In the genomic region with DNA sequence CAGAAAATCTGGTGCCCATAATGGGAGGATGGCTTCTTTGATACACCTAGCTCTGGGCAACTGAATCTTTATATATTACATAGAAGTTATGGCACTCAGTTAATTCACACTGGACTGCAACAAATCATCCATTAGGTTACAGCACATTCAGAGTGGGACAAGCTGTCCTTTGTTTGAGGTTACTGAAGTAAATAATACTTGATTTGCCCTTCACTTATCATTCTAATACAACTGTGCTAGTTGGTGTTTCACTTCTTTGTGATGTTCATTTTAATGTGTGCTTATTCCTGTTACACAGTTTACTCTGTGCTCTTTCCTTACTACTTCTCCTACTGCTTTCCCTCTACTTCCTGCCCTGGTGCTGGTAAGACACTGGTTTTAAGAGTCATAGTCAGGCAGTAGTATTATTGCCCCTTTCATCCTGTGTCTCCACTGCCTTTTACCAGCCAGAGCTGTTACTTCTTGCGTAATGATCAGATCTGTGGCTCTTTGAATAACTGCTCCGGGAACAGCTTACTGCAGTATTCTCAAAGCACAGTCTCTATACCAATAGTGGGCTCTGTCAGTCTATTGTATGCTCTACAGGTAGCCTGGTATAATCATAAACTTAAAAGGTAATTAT, we compare ENCODE assay signal across 15 cellular contexts. TPM values are rescaled to one million over a fixed set of nuclear protein-coding genes. Genes with fewer than 3 reads are reported as not detected.
DNase-seq lines count a peak whose midpoint lies in the region; ATAC-seq, FAIRE-seq and TF ChIP-seq lines count a peak whose summit lies in the region.
"Had no signal": no experiment of that assay in that cellular context is flagged by ENCODE, and none has a peak within 500 bp of the region (broad histone marks: within the 10 kb centered on the region; RNA-seq: fewer than 3 reads in every experiment).

No MANE protein-coding gene starts in this region.

- peaks cover 74% of the 10 kb centered on the region for H3K79me2 ChIP-seq in GM23248 (ENCODE audit: insufficient read depth)

- H3K27ac ChIP-seq in GM23248 (no peak overlapping the region), pancreas (no peak overlapping the region)
- H3K27ac ChIP-seq: colonic mucosa, thoracic aorta had no signal

- no peaks in the 10 kb centered on the region for H3K36me3 ChIP-seq in GM23248 (ENCODE audit: low read depth)
- H3K36me3 ChIP-seq in pancreas, result no peaks in the 10 kb centered on the region
- H3K36me3 ChIP-seq: colonic mucosa, thoracic aorta had no signal

- H3F3A ChIP-seq in GM23248 (ENCODE audit: insufficient read depth), result no peaks in the 10 kb centered on the region

- H3K9me2 ChIP-seq in GM23248 (ENCODE audit: insufficient read depth), result no peaks in the 10 kb centered on the region

- in situ Hi-C loops in GM23248 (cut with MboI), result no loop called here

- H3K4me1 ChIP-seq in GM23248 (ENCODE audit: insufficient read depth) (no peaks in the 10 kb centered on the region), pancreas (peaks cover 0 to 9% (median 4%) of the 10 kb centered on the region in 3 donors)
- H3K4me1 ChIP-seq: colonic mucosa had no signal

- no peak overlapping the region for H3K9ac ChIP-seq in GM23248

- TF ChIP-seq CTCF in fibroblast of mammary gland (conservative IDR thresholded peaks at IDR 0.05; ENCODE audit: control insufficient read depth, insufficient read depth, low read depth, low read length), result no peak
- TF ChIP-seq CTCF in pancreas (IDR thresholded peaks at IDR 0.05), result no peak

- 98 to 100% methylated on average over 2 of the region's 2 CpGs for WGBS in GM23248 (ENCODE audit: low coverage in 1 of 2, low lambda C conversion rate in 2 of 2, missing lambda C conversion rate in 2 of 2), 2 experiments
- WGBS in pancreas, 2 donors, result 55 to 69% methylated on average over 2 of the region's 2 CpGs

- no peaks in the 10 kb centered on the region for H4K20me1 ChIP-seq in GM23248 (ENCODE audit: insufficient read depth)

- no peak overlapping the region for H2AFZ ChIP-seq in GM23248

- ATAC-seq in pancreas (peak; percentile 35 to 70 (median 58)), GM21737 (IDR thresholded peaks at IDR 0.05; ENCODE audit: unreplicated experiment) (no peak)
- ATAC-seq: activated T-cell treated with anti-CD3 and anti-CD28 coated beads, Interleukin-2, amount 50 U/mL, for 4 hours had no signal

- H3K27me3 ChIP-seq in GM23248 (replicated peaks; ENCODE audit: insufficient read depth) (no peaks in the 10 kb centered on the region), pancreas (no peaks in the 10 kb centered on the region)
- H3K27me3 ChIP-seq: colonic mucosa had no signal

- H3K4me3 ChIP-seq in GM23248 (no peak overlapping the region), fibroblast of mammary gland (ENCODE audit: control insufficient read depth, low read depth, low read length) (no peak overlapping the region), pancreas (no peak overlapping the region)
- H3K4me3 ChIP-seq: colonic mucosa, thoracic aorta had no signal

- H3K9me3 ChIP-seq in GM23248 (ENCODE audit: low read depth), result no peaks in the 10 kb centered on the region
- no peaks in the 10 kb centered on the region for H3K9me3 ChIP-seq in pancreas
- H3K9me3 ChIP-seq: colonic mucosa, thoracic aorta had no signal

- intact Hi-C loops in pancreas (cut with DNase I), result no loop called here

- peak; percentile 36 for DNase-seq in GM23248
- DNase-seq in NOMO-1 (lab: John Stamatoyannopoulos, UW; ENCODE audit: unreplicated experiment in 2 of 2), result peak; percentile 60 to 85
- peak; percentile 43 for DNase-seq in fibroblast of mammary gland (ENCODE audit: low read depth)
- DNase-seq in pancreas, result no peak
- DNase-seq in NCI-H2029 treated with DMSO at 0.1 percent for 48 hours (lab: John Stamatoyannopoulos, UW), result no peak
- no peak for DNase-seq in UCSD-AML1 (lab: John Stamatoyannopoulos, UW; ENCODE audit: unreplicated experiment)
- no peak for DNase-seq in NCI-H146 treated with DMSO at 0.1 percent for 48 hours (lab: John Stamatoyannopoulos, UW; ENCODE audit: unreplicated experiment)
- DNase-seq: activated T-cell treated with anti-CD3 and anti-CD28 coated beads, Interleukin-2, amount 50 U/mL, for 4 hours; colonic mucosa; NK-92 treated with Interleukin-12 subunit alpha and Interleukin-12 subunit beta, amount 100 ng/mL, for 24 hours; stimulated activated CD4-positive, alpha-beta T cell treated with anti-CD3 and anti-CD28 coated beads, Interleukin-4, amount 100 ng/mL, for 4 hours had no signal

- H3K4me2 ChIP-seq in GM23248 (ENCODE audit: unreplicated experiment), result no peak overlapping the region

- FAIRE-seq in pancreas (lab: Jason Lieb, UNC), result no peak
- FAIRE-seq: D721Med, TTC549 had no signal

RNA-seq across cellular contexts. Expression of gene GXYLT1, which starts 36.4 kb away (rescaled TPM):
- total RNA-seq in GM23248 (2014; rRNA removed; shearing (Covaris generic)), result 14.6 and 16.6 TPM in 2 replicates
- polyA plus RNA-seq in GM23248 (2016; fragmentation: Nextera tagmentation; extraction: Ambion mirVana), result 13.7 and 14.8 TPM in 2 replicates
- total RNA-seq in pancreas, result 1 to 10 TPM; 3.2 to 7.2 (median 4.3) TPM
- polyA plus RNA-seq in pancreas, result 1 to 10 TPM in 1 of 2 donors, under 1 TPM in 1; 0.87 to 2.2 TPM

RNA-seq across cellular contexts. Expression of gene YAF2, which starts 56.9 kb away (rescaled TPM):
- 17.0 and 28.1 TPM in 2 replicates for total RNA-seq in GM23248 (2014; rRNA removed; shearing (Covaris generic))
- polyA plus RNA-seq in GM23248 (2016; fragmentation: Nextera tagmentation; extraction: Ambion mirVana), result 21.0 and 26.5 TPM in 2 replicates
- total RNA-seq in pancreas, result 10 to 100 TPM in 5 of 6 donors, 1 to 10 TPM in 1; 8.3 to 14.7 (median 11.7) TPM
- 10 to 100 TPM in 1 of 2 donors, 1 to 10 TPM in 1; 7.1 to 13.2 TPM for polyA plus RNA-seq in pancreas

Comparison
In these comparisons a context has a peak if more than half of its experiments do, and no peak if none do; other contexts are left out.
1. DNase-seq: peak in GM23248 (single experiment), NOMO-1 (2 of 2) and fibroblast of mammary gland (single experiment); none in pancreas (0 of 6), NCI-H2029 treated with DMSO at 0.1 percent for 48 hours (single experiment), UCSD-AML1 (single experiment) and NCI-H146 treated with DMSO at 0.1 percent for 48 hours (single experiment).